21 cellular contexts compared by ENCODE assay signal in genomic region chr6:35142578-35142977, GRCh38. TPM values are rescaled to one million over a fixed set of nuclear protein-coding genes. Genes with fewer than 3 reads are reported as not detected.
DNase-seq lines count a peak whose midpoint lies in the region; ATAC-seq, FAIRE-seq and TF ChIP-seq lines count a peak whose summit lies in the region.
"Had no signal": no experiment of that assay in that cellular context is flagged by ENCODE, and none has a peak within 500 bp of the region (broad histone marks: within the 10 kb centered on the region; RNA-seq: fewer than 3 reads in every experiment).

No MANE protein-coding gene starts in this region.

- TF ChIP-seq POLR2A in breast epithelium (IDR thresholded peaks at IDR 0.05) (no peak), tibial nerve (IDR thresholded peaks at IDR 0.05) (no peak)

- H3K27me3 ChIP-seq in mammary epithelial cell (ENCODE audit: insufficient read depth, low read length) (no peaks in the 10 kb centered on the region), breast epithelium (no peaks in the 10 kb centered on the region), MG63 (no peaks in the 10 kb centered on the region), tibial nerve (no peaks in the 10 kb centered on the region)

- 9% methylated on average over 2 of the region's 2 CpGs for WGBS in mammary epithelial cell (ENCODE audit: low coverage, missing lambda C conversion rate)
- 26 to 37% methylated on average over 2 of the region's 2 CpGs for WGBS in tibial nerve, 2 donors

- H3K9ac ChIP-seq in mammary epithelial cell (ENCODE audit: insufficient read depth, low read length): no peak overlapping the region

- no peak for ATAC-seq in sciatic nerve
- ATAC-seq: gastroesophageal sphincter, left lobe of liver, mucosa of descending colon, Panc1 had no signal

- in situ Hi-C loops in mammary epithelial cell (cut with MboI; ENCODE audit: low sequenced_read_pairs in 2 of 2) (loop anchor here in 1 of 2 donors (10.0 kb wide), 1 partner anchor 62 kb away; no protein-coding TSS in a partner anchor), astrocyte of the cerebellum (cut with HindIII; ENCODE audit: low sequenced_read_pairs) (loop anchor here (10.0 to 25.0 kb wide), 2 partner anchors 52 to 155 kb away; no protein-coding TSS in a partner anchor)

- H3K36me3 ChIP-seq in mammary epithelial cell (ENCODE audit: insufficient read depth, low read length) (no peaks in the 10 kb centered on the region), breast epithelium (no peaks in the 10 kb centered on the region), MG63 (no peaks in the 10 kb centered on the region), tibial nerve (no peaks in the 10 kb centered on the region)
- H3K36me3 ChIP-seq: gastroesophageal sphincter had no signal

- H3K9me3 ChIP-seq in mammary epithelial cell (replicated peaks; ENCODE audit: insufficient read depth, low read length): no peaks in the 10 kb centered on the region
- H3K9me3 ChIP-seq in breast epithelium: no peaks in the 10 kb centered on the region
- H3K9me3 ChIP-seq in MG63: no peaks in the 10 kb centered on the region
- no peaks in the 10 kb centered on the region for H3K9me3 ChIP-seq in tibial nerve
- H3K9me3 ChIP-seq: A549, gastroesophageal sphincter, mucosa of descending colon had no signal

- no peak overlapping the region for H2AFZ ChIP-seq in mammary epithelial cell (ENCODE audit: low read depth, low read length)

- no TSS peak for BruUV-seq in mammary epithelial cell (replicated peaks; lab: Mats Ljungman, UMichigan)

- no peak for TF ChIP-seq EP300 in tibial nerve (IDR thresholded peaks at IDR 0.05)

- DNase-seq in mammary epithelial cell: peak; percentile 42
- no peak for DNase-seq in breast epithelium (ENCODE audit: low spot score in 2 of 2)
- peak; percentile 76 for DNase-seq in MG63
- peak; percentile 18 for DNase-seq in astrocyte of the cerebellum (ENCODE audit: low read depth)
- peak; percentile 21 for DNase-seq in urothelium cell line (ENCODE audit: low spot score)
- no peak for DNase-seq in tibial nerve (ENCODE audit: low spot score in 2 of 2)
- no peak for DNase-seq in sciatic nerve (ENCODE audit: low spot score)
- no peak for DNase-seq in NCI-H1694 treated with DMSO at 0.1 percent for 48 hours (lab: John Stamatoyannopoulos, UW)
- DNase-seq: activated B cell treated with CpG ODN at 0.5 μM for 24 hours; activated effector memory CD4-positive, alpha-beta T cell treated with Interleukin-2 at 50 U/mL for 16 hours; amygdala; mucosa of descending colon; NCI-H2081; NCI-H748 treated with DMSO at 0.1 percent for 48 hours; stimulated activated CD4-positive, alpha-beta T cell treated with anti-CD3 and anti-CD28 coated beads, Interleukin-12 subunit alpha, Interleukin-12 subunit beta, amount 100 ng/mL, for 4 hours; stimulated activated naive CD4-positive, alpha-beta T cell had no signal

- dilution Hi-C loops in mammary epithelial cell (cut with HindIII; ENCODE audit: low sequenced_read_pairs): no loop called here

- H3K4me2 ChIP-seq in mammary epithelial cell (ENCODE audit: insufficient read depth, low read depth, low read length): no peak overlapping the region
- H3K4me2 ChIP-seq: A549 had no signal

- intact Hi-C loops in mammary epithelial cell (cut with micrococcal nuclease) (loop anchor here (5.0 to 10.0 kb wide), 3 partner anchors 255 to 980 kb away; partner anchors contain the start of genes ANKS1A, SNRPC and TAF11), breast epithelium (cut with DNase I; ENCODE audit: low total_unique reads) (loop anchor here (10.0 kb wide), 1 partner anchor 62 kb away; no protein-coding TSS in a partner anchor), sciatic nerve (cut with DNase I) (loop anchor here (5.0 kb wide), 1 partner anchor 160 kb away; no protein-coding TSS in a partner anchor)

- FAIRE-seq in urothelium cell line (lab: Jason Lieb, UNC): no peak
- FAIRE-seq: A549 had no signal

- no peak overlapping the region for H3K27ac ChIP-seq in mammary epithelial cell (ENCODE audit: insufficient read depth, low read depth, low read length)
- no peak overlapping the region for H3K27ac ChIP-seq in breast epithelium
- no peak overlapping the region for H3K27ac ChIP-seq in tibial nerve
- H3K27ac ChIP-seq: A549, gastroesophageal sphincter had no signal

- CTCF ChIA-PET in mammary epithelial cell (lab: Charles Lee; ENCODE audit: low non-redundant PET): no interaction called here

- H3K4me1 ChIP-seq in mammary epithelial cell (ENCODE audit: insufficient read depth, low read length): no peaks in the 10 kb centered on the region
- H3K4me1 ChIP-seq in breast epithelium: no peaks in the 10 kb centered on the region
- peaks cover 0 to 42% (median 18%) of the 10 kb centered on the region in 4 donors for H3K4me1 ChIP-seq in tibial nerve

- H3K79me2 ChIP-seq in mammary epithelial cell (ENCODE audit: insufficient read depth, low read length): no peaks in the 10 kb centered on the region

- no peaks in the 10 kb centered on the region for H4K20me1 ChIP-seq in mammary epithelial cell (ENCODE audit: insufficient read depth, low read length)

- no peak for TF ChIP-seq CTCF in mammary epithelial cell (conservative IDR thresholded peaks at IDR 0.05 in 1 of 2, IDR thresholded peaks at IDR 0.05 in 1 of 2; ENCODE audit: extremely low read depth in 1 of 2, insufficient read depth in 1 of 2, low read depth in 1 of 2, low read length in 2 of 2)
- no peak for TF ChIP-seq CTCF in breast epithelium (IDR thresholded peaks at IDR 0.05)
- TF ChIP-seq CTCF in astrocyte of the cerebellum (IDR thresholded peaks at IDR 0.05; ENCODE audit: low read depth, low read length, missing control alignments): no peak
- TF ChIP-seq CTCF in tibial nerve (IDR thresholded peaks at IDR 0.05): no peak

- H3K4me3 ChIP-seq in mammary epithelial cell (replicated peaks in 1 of 3; ENCODE audit: insufficient read depth in 1 of 3, low read depth in 2 of 3, low read length in 3 of 3) (no peak overlapping the region), breast epithelium (no peak overlapping the region), MG63 (no peak overlapping the region), astrocyte of the cerebellum (ENCODE audit: low read depth, low read length) (no peak overlapping the region), tibial nerve (no peak overlapping the region)
- H3K4me3 ChIP-seq: A549, gastroesophageal sphincter, mucosa of descending colon had no signal

RNA-seq across cellular contexts. Expression of gene TCP11, which starts 1.4 kb away (rescaled TPM):
- total RNA-seq in mammary epithelial cell (not detected), breast epithelium (under 1 TPM in 2 of 3 donors, not detected in 1; 0.32 to 0.66 TPM), tibial nerve (under 1 TPM in 1 of 4 donors, not detected in 3; 0.84 TPM), sciatic nerve (not detected)
- not detected for polyA plus RNA-seq in mammary epithelial cell
- not detected for polyA minus RNA-seq in mammary epithelial cell
- 0.25 TPM in 1 of 2 replicates, not detected in the other for total RNA-seq in MG63 (2014; rRNA removed; shearing (Covaris generic); ENCODE audit: low replicate concordance)
- total RNA-seq: activated B cell treated with CpG ODN at 0.5 μM for 24 hours, left lobe of liver, mucosa of descending colon, ureter had no signal

Comparison
In these comparisons a context has a peak if more than half of its experiments do, and no peak if none do; other contexts are left out.
1. DNase-seq: peak in mammary epithelial cell (single experiment), MG63 (single experiment), astrocyte of the cerebellum (single experiment) and urothelium cell line (single experiment); none in breast epithelium (0 of 2), tibial nerve (0 of 2), sciatic nerve (single experiment) and NCI-H1694 treated with DMSO at 0.1 percent for 48 hours (single experiment).